Comparison of ENCODE assay signal across 8 cellular contexts in genomic region chr21:26070822-26071425, GRCh38.
DNase-seq lines count a peak whose midpoint lies in the region; ATAC-seq and TF ChIP-seq lines count a peak whose summit lies in the region.

No MANE protein-coding gene starts in this region.

- H3K27me3 ChIP-seq in MG63 (no peaks in the 10 kb centered on the region), uterus (no peaks in the 10 kb centered on the region)

- H3K27ac Mint-ChIP-seq in activated naive CD8-positive, alpha-beta T cell treated with anti-CD3 and anti-CD28 coated beads for 36 hours, result peak overlapping the region; percentile 74

- ATAC-seq in left colon (peak; percentile 77), HG03457 (IDR thresholded peaks at IDR 0.05; ENCODE audit: unreplicated experiment) (no peak)

- no peaks in the 10 kb centered on the region for H3K9me3 ChIP-seq in MG63
- H3K9me3 ChIP-seq in uterus, result no peaks in the 10 kb centered on the region

- H3K27ac ChIP-seq in uterus, result peak overlapping the region in 1 of 2 donors; percentile 57

- no peak for TF ChIP-seq CTCF in uterus (IDR thresholded peaks at IDR 0.05)

- H3K4me1 Mint-ChIP-seq in activated naive CD8-positive, alpha-beta T cell treated with anti-CD3 and anti-CD28 coated beads for 36 hours, result peaks cover 42% of the 10 kb centered on the region

- H3K36me3 ChIP-seq in MG63 (no peaks in the 10 kb centered on the region), uterus (no peaks in the 10 kb centered on the region)

- H3K4me1 ChIP-seq in uterus, result no peaks in the 10 kb centered on the region

- H3K4me3 Mint-ChIP-seq in activated naive CD8-positive, alpha-beta T cell treated with anti-CD3 and anti-CD28 coated beads for 36 hours, result peak overlapping the region; percentile 57

- H3K36me3 Mint-ChIP-seq in activated naive CD8-positive, alpha-beta T cell treated with anti-CD3 and anti-CD28 coated beads for 36 hours, result peaks cover 4% of the 10 kb centered on the region

- TF ChIP-seq POLR2A in uterus (IDR thresholded peaks at IDR 0.05), result no peak

- DNase-seq in activated CD4-positive, alpha-beta T cell treated with anti-CD3 and anti-CD28 coated beads for 48 hours, result peak; percentile 23
- no peak for DNase-seq in activated CD4-positive, alpha-beta T cell treated with anti-CD3 and anti-CD28 coated beads, Interleukin-2, amount 50 U/mL, for 4 hours
- DNase-seq in MG63, result peak; percentile 47
- DNase-seq in activated naive CD8-positive, alpha-beta T cell treated with anti-CD3 and anti-CD28 coated beads for 36 hours, result peak; percentile 15
- DNase-seq in left colon, result peak; percentile 38 to 43
- peak; percentile 52 to 55 for DNase-seq in uterus
- no peak for DNase-seq in anterior cingulate cortex (lab: John Stamatoyannopoulos, UW)

- intact Hi-C loops in left colon (cut with DNase I, micrococcal nuclease) (no loop called here), uterus (cut with DNase I; ENCODE audit: low total_unique reads) (no loop called here)

- no peaks in the 10 kb centered on the region for H3K9me3 Mint-ChIP-seq in activated naive CD8-positive, alpha-beta T cell treated with anti-CD3 and anti-CD28 coated beads for 36 hours

- no peaks in the 10 kb centered on the region for H3K27me3 Mint-ChIP-seq in activated naive CD8-positive, alpha-beta T cell treated with anti-CD3 and anti-CD28 coated beads for 36 hours

- 0 out of 2 replicates have a peak overlapping the region, but pooled peaks have one; percentile 2 for H3K4me3 ChIP-seq in MG63
- no peak overlapping the region for H3K4me3 ChIP-seq in uterus

Comparison
In these comparisons a context has a peak if more than half of its experiments do, and no peak if none do; other contexts are left out.
1. DNase-seq: peak in activated CD4-positive, alpha-beta T cell treated with anti-CD3 and anti-CD28 coated beads for 48 hours (single experiment), MG63 (single experiment), activated naive CD8-positive, alpha-beta T cell treated with anti-CD3 and anti-CD28 coated beads for 36 hours (single experiment), left colon (2 of 2) and uterus (2 of 2); none in activated CD4-positive, alpha-beta T cell treated with anti-CD3 and anti-CD28 coated beads, Interleukin-2, amount 50 U/mL, for 4 hours (0 of 2) and anterior cingulate cortex (0 of 58).